ENCODE assay signal across 15 cellular contexts in the genomic region with DNA sequence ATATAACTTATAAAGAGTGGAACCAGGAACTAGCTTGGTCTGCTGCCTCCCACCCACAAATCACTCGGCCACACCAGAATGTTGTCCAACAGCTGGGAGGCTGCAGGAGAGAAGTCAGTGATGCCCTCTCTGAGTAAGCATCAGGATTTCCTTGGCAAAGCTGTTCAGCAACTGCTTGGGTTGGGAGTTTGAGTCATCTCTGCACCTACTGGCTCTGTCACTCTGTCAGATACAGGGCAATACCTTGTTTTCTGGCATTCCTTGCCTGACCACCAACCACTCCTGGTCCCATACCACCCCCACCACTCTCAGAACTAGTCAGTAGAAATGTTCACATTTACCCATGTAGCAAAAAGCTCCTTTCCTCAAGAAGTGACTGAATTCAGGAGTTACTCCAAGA. TPM values are rescaled to one million over a fixed set of nuclear protein-coding genes. Genes with fewer than 3 reads are reported as not detected.
DNase-seq lines count a peak whose midpoint lies in the region; ATAC-seq and TF ChIP-seq lines count a peak whose summit lies in the region.
"Had no signal": no experiment of that assay in that cellular context is flagged by ENCODE, and none has a peak within 500 bp of the region (broad histone marks: within the 10 kb centered on the region; RNA-seq: fewer than 3 reads in every experiment).

No MANE protein-coding gene starts in this region.

- DNase-seq in EL: peak; percentile 8
- DNase-seq in amniotic epithelial cell (ENCODE audit: low read depth): peak; percentile 8
- peak; percentile 78 for DNase-seq in renal cortical epithelial cell (ENCODE audit: low read depth)
- DNase-seq in mesenteric fat pad (ENCODE audit: low spot score): no peak
- no peak for DNase-seq in SHP77 (lab: John Stamatoyannopoulos, UW)
- DNase-seq: MV-4-11; NCI-H2029 treated with DMSO at 0.1 percent for 48 hours; NCI-H526 treated with DMSO at 0.1 percent for 48 hours; stimulated activated naive B cell treated with anti-CD40 and anti-IgM and Interleukin-4, amounts not matched to agents 10 μg/mL and 1 μg/mL and 100 μg/mL, for 72 hours; SW 1271; WERI-Rb-1 had no signal

- ATAC-seq in HG02610 (IDR thresholded peaks at IDR 0.05; ENCODE audit: unreplicated experiment) (peak; percentile 47), SK-N-SH treated with all-trans-retinoic acid at 6 μM for 48 hours (no peak)
- ATAC-seq: naive thymus-derived CD4-positive, alpha-beta T cell; Panc1 had no signal

TF ChIP-seq in SK-N-SH treated with all-trans-retinoic acid at 6 μM for 48 hours, 23 proteins besides CTCF, POLR2A, EP300 and RAD21:
- TF ChIP-seq OSR1 (CRISPR knock-in tag; IDR thresholded peaks at IDR 0.05): no peak
- TF ChIP-seq, protein P1, sequence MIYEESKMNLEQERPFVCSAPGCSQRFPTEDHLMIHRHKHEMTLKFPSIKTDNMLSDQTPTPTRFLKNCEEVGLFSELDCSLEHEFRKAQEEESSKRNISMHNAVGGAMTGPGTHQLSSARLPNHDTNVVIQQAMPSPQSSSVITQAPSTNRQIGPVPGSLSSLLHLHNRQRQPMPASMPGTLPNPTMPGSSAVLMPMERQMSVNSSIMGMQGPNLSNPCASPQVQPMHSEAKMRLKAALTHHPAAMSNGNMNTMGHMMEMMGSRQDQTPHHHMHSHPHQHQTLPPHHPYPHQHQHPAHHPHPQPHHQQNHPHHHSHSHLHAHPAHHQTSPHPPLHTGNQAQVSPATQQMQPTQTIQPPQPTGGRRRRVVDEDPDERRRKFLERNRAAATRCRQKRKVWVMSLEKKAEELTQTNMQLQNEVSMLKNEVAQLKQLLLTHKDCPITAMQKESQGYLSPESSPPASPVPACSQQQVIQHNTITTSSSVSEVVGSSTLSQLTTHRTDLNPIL (CRISPR knock-in tag; IDR thresholded peaks at IDR 0.05; ENCODE audit: low read depth): no peak
- no peak for TF ChIP-seq SNAI2 (CRISPR knock-in tag; IDR thresholded peaks at IDR 0.05)
- TF ChIP-seq ZNF70 (CRISPR knock-in tag; IDR thresholded peaks at IDR 0.05): no peak
- TF ChIP-seq TOX (CRISPR knock-in tag; IDR thresholded peaks at IDR 0.05; ENCODE audit: borderline replicate concordance): no peak
- TF ChIP-seq GLIS3 (CRISPR knock-in tag; IDR thresholded peaks at IDR 0.05): no peak
- TF ChIP-seq ISL1 (CRISPR knock-in tag; IDR thresholded peaks at IDR 0.05): no peak
- TF ChIP-seq, protein P2, sequence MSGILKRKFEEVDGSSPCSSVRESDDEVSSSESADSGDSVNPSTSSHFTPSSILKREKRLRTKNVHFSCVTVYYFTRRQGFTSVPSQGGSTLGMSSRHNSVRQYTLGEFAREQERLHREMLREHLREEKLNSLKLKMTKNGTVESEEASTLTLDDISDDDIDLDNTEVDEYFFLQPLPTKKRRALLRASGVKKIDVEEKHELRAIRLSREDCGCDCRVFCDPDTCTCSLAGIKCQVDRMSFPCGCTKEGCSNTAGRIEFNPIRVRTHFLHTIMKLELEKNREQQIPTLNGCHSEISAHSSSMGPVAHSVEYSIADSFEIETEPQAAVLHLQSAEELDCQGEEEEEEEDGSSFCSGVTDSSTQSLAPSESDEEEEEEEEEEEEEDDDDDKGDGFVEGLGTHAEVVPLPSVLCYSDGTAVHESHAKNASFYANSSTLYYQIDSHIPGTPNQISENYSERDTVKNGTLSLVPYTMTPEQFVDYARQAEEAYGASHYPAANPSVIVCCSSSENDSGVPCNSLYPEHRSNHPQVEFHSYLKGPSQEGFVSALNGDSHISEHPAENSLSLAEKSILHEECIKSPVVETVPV (CRISPR knock-in tag; IDR thresholded peaks at IDR 0.05): no peak
- TF ChIP-seq ZC3H10 (CRISPR knock-in tag; IDR thresholded peaks at IDR 0.05): no peak
- TF ChIP-seq ZNF565 (CRISPR knock-in tag; conservative IDR thresholded peaks at IDR 0.05; ENCODE audit: low read depth): no peak
- TF ChIP-seq ZNF8 (CRISPR knock-in tag; IDR thresholded peaks at IDR 0.05): no peak
- TF ChIP-seq BACH2 (CRISPR knock-in tag; IDR thresholded peaks at IDR 0.05; ENCODE audit: borderline replicate concordance): no peak
TF ChIP-seq in SK-N-SH treated with all-trans-retinoic acid at 6 μM for 48 hours: peak in this region for 0.

RNA-seq across cellular contexts. Expression of a gene that starts 36.8 kb away (rescaled TPM):
- 5.5 and 11.6 TPM in 2 replicates for total RNA-seq in renal cortical epithelial cell
- 1.00 TPM for total RNA-seq in mesenteric fat pad

Comparison
In these comparisons a context has a peak if more than half of its experiments do, and no peak if none do; other contexts are left out.
1. DNase-seq: peak in EL (single experiment), amniotic epithelial cell (single experiment) and renal cortical epithelial cell (single experiment); none in mesenteric fat pad (single experiment) and SHP77 (0 of 2).